ENCODE assay signal across 8 cellular contexts in genomic region chr1:61724721-61725694, GRCh38. TPM values are rescaled to one million over a fixed set of nuclear protein-coding genes. Genes with fewer than 3 reads are reported as not detected.
A peak's percentile ranks its signal among the peaks of the same experiment; 100 is the strongest.
DNase-seq lines count a peak whose midpoint lies in the region; ATAC-seq and TF ChIP-seq lines count a peak whose summit lies in the region.

Gene TM2D1 (minus strand): TSS chr1:61725141. CDS start chr1:61725120, 21 bp downstream.

- H3K27me3 Mint-ChIP-seq in IgD-negative memory B cell = no peaks in the 10 kb centered on the region

- peaks cover 11 to 19% (median 17%) of the 10 kb centered on the region in 3 donors for H3K4me1 Mint-ChIP-seq in IgD-negative memory B cell

- peaks cover 2% of the 10 kb centered on the region for H3K36me3 Mint-ChIP-seq in IgD-negative memory B cell

- H3K4me1 ChIP-seq in PC-3 (ENCODE audit: insufficient read depth, low read length) (peaks cover 18% of the 10 kb centered on the region), esophagus (ENCODE audit: control insufficient read depth in 2 of 2, insufficient read depth in 2 of 2, low read length in 1 of 2) (peaks cover 0 to 3% of the 10 kb centered on the region in 2 donors), mucosa of stomach (ENCODE audit: control insufficient read depth, insufficient read depth, low read length) (no peaks in the 10 kb centered on the region)

- H3K4me3 ChIP-seq in PC-3 (ENCODE audit: low read length) = peak within 1 kb of the TSS; percentile 93
- peak within 1 kb of the TSS; percentile 83 to 96 for H3K4me3 ChIP-seq in esophagus (ENCODE audit: low read depth in 1 of 2, low read length in 2 of 2)
- peak within 1 kb of the TSS; percentile 87 for H3K4me3 ChIP-seq in mucosa of stomach (ENCODE audit: low read length)

- H3K9me3 ChIP-seq in PC-3 (ENCODE audit: low read length) (no peaks in the 10 kb centered on the region), esophagus (ENCODE audit: control insufficient read depth in 2 of 2, insufficient read depth in 1 of 2, low read depth in 1 of 2, low read length in 1 of 2) (no peaks in the 10 kb centered on the region), mucosa of stomach (ENCODE audit: control insufficient read depth, low read length) (no peaks in the 10 kb centered on the region)

- H3K27ac ChIP-seq in PC-3 (ENCODE audit: low read length) (peak within 1 kb of the TSS; percentile 59), esophagus (ENCODE audit: low read depth in 2 of 2, low read length in 1 of 2) (peak within 1 kb of the TSS; percentile 84 to 94)

- TF ChIP-seq CTCF in PC-3 (conservative IDR thresholded peaks at IDR 0.05; ENCODE audit: low read depth, low read length) = no peak

- peaks cover 38% of the 10 kb centered on the region for H3K79me2 ChIP-seq in PC-3 (ENCODE audit: low read length)

- peak within 1 kb of the TSS; percentile 85 for H2AFZ ChIP-seq in PC-3 (ENCODE audit: low read length)

- intact Hi-C loops in PC-3 (cut with micrococcal nuclease) = loop anchor here (1.0 to 5.0 kb wide), 4 partner anchors 18 to 127 kb away; partner anchors contain the start of gene PATJ

- peak; percentile 100 for ATAC-seq in GM21529 (IDR thresholded peaks at IDR 0.05; ENCODE audit: unreplicated experiment)
- ATAC-seq in PC-3 = peak; percentile 98

- H3K9me2 ChIP-seq in PC-3 (replicated peaks; ENCODE audit: low read length) = no peaks in the 10 kb centered on the region

- DNase-seq in DMS 273 treated with DMSO at 0.1 percent for 48 hours (lab: John Stamatoyannopoulos, UW) = peak; percentile 81
- peak; percentile 92 for DNase-seq in PC-3
- peak; percentile 84 for DNase-seq in activated T-cell treated with anti-CD3 and anti-CD28 coated beads, Interleukin-2, amount 50 U/mL, for 1 hour
- peak; percentile 65 to 79 for DNase-seq in stimulated activated CD8-positive, alpha-beta memory T cell treated with anti-CD3 and anti-CD28 coated beads, Interleukin-7, amount 100 ng/mL, for 1 hour (ENCODE audit: low read depth in 2 of 2)

- H3K4me3 Mint-ChIP-seq in IgD-negative memory B cell = peak within 1 kb of the TSS; percentile 96 to 99 (median 98)

- no peaks in the 10 kb centered on the region for H3F3A ChIP-seq in PC-3 (ENCODE audit: low read length, unreplicated experiment)

- peaks cover under 1% of the 10 kb centered on the region; the same call in 1 of the 2 replicates for H3K36me3 ChIP-seq in PC-3 (ENCODE audit: low read depth, low read length)
- H3K36me3 ChIP-seq in esophagus (ENCODE audit: control insufficient read depth in 2 of 2, insufficient read depth in 2 of 2, low read length in 1 of 2) = no peaks in the 10 kb centered on the region
- no peaks in the 10 kb centered on the region for H3K36me3 ChIP-seq in mucosa of stomach (ENCODE audit: control insufficient read depth, insufficient read depth, low read length)

- H3K9me3 Mint-ChIP-seq in IgD-negative memory B cell = no peaks in the 10 kb centered on the region

- H3K27me3 ChIP-seq in PC-3 (ENCODE audit: low read length) = no peaks in the 10 kb centered on the region
- no peaks in the 10 kb centered on the region for H3K27me3 ChIP-seq in esophagus (ENCODE audit: control insufficient read depth in 1 of 2, insufficient read depth in 2 of 2, low read length in 2 of 2)
- H3K27me3 ChIP-seq in mucosa of stomach (ENCODE audit: control insufficient read depth, insufficient read depth, low read length) = no peaks in the 10 kb centered on the region

- peak within 1 kb of the TSS; percentile 95 to 98 (median 98) for H3K27ac Mint-ChIP-seq in IgD-negative memory B cell

- WGBS in esophagus, 2 donors = 0% methylated on average over 46 of the region's 46 CpGs

- H4K20me1 ChIP-seq in PC-3 (ENCODE audit: low read length) = no peaks in the 10 kb centered on the region

- H3K9ac ChIP-seq in PC-3 (ENCODE audit: low read length) (peak within 1 kb of the TSS; percentile 92), mucosa of stomach (ENCODE audit: low read length) (peak within 1 kb of the TSS; percentile 99)

- BruUV-seq in PC-3 (replicated peaks; lab: Mats Ljungman, UMichigan) = TSS peak; percentile 90

- H3K4me2 ChIP-seq in PC-3 (ENCODE audit: low read length) = peak within 1 kb of the TSS; percentile 89

- POLR2A ChIA-PET in PC-3 (lab: Charles Lee; ENCODE audit: unreplicated experiment) = no interaction called here

- CTCF ChIA-PET in PC-3 (lab: Charles Lee) = no interaction called here

RNA-seq across cellular contexts. Expression of gene TM2D1, which starts in this region (rescaled TPM):
- 46.8 TPM for polyA plus RNA-seq in IgD-negative memory B cell
- total RNA-seq in PC-3 (2014; rRNA removed) = 24.6 and 48.0 TPM in 2 replicates
- 10 to 100 TPM in 1 of 2 donors, 1 to 10 TPM in 1; 7.6 to 17.4 TPM for polyA plus RNA-seq in esophagus

Comparison
In these comparisons a context has a peak if more than half of its experiments do, and no peak if none do; other contexts are left out.
1. Peak in every context shown above with its lines: DNase-seq, ATAC-seq, H3K4me3 ChIP-seq and H3K27ac ChIP-seq.